Comparison of ENCODE assay signal across 12 cellular contexts in the genomic region with DNA sequence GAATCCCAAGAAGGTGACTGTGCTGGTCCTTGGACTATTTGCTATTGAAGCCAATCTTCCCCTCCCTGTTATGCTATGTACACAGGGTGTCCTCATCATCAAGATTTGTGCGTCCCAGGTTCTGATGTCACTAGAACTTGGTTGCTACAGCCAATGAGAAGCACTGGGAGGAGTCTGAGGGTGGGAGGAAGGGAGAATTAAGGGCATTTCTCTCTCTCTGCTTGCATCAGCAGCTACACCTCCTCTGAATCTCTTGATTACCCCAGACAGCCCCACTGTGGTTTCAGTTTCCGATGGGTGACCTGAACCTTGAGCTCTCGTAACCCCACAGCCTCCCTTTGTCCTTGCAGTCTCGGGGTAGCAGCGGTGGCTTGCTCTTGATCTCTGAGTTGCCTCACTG.
DNase-seq lines count a peak whose midpoint lies in the region; ATAC-seq and TF ChIP-seq lines count a peak whose summit lies in the region.
"Had no signal": no experiment of that assay in that cellular context is flagged by ENCODE, and none has a peak within 500 bp of the region (broad histone marks: within the 10 kb centered on the region; RNA-seq: fewer than 3 reads in every experiment).

No MANE protein-coding gene starts in this region.

- TF ChIP-seq CTCF in WTC11 (IDR thresholded peaks at IDR 0.05): no peak

- no peaks in the 10 kb centered on the region for H3K27me3 Mint-ChIP-seq in activated naive CD4-positive, alpha-beta T cell treated with anti-CD3 and anti-CD28 coated beads for 36 hours (ENCODE audit: low read depth)
- H3K27me3 Mint-ChIP-seq in activated CD4-positive, alpha-beta T cell treated with anti-CD3 and anti-CD28 coated beads, Interleukin-2, amount 10 ng/mL, durations not matched to agents 24 days and 14 days: no peaks in the 10 kb centered on the region
- no peaks in the 10 kb centered on the region for H3K27me3 Mint-ChIP-seq in stimulated activated naive B cell treated with anti-CD40 and anti-IgM and Interleukin-4, amounts not matched to agents 10 μg/mL and 1 μg/mL and 100 μg/mL, for 72 hours
- H3K27me3 Mint-ChIP-seq in WTC11 (ENCODE audit: low read depth): no peaks in the 10 kb centered on the region
- H3K27me3 Mint-ChIP-seq: stimulated activated naive CD8-positive, alpha-beta T cell treated with anti-CD3 and anti-CD28 coated beads, Interleukin-15, Interleukin-2, amounts not matched to agents 100 ng/mL and 50 ng/mL, for 24 hours had no signal

- H3K4me3 Mint-ChIP-seq in activated naive CD4-positive, alpha-beta T cell treated with anti-CD3 and anti-CD28 coated beads for 36 hours: no peak overlapping the region
- H3K4me3 Mint-ChIP-seq in activated CD4-positive, alpha-beta T cell treated with anti-CD3 and anti-CD28 coated beads, Interleukin-2, amount 10 ng/mL, durations not matched to agents 24 days and 14 days: no peak overlapping the region
- no peak overlapping the region for H3K4me3 Mint-ChIP-seq in stimulated activated naive B cell treated with anti-CD40 and anti-IgM and Interleukin-4, amounts not matched to agents 10 μg/mL and 1 μg/mL and 100 μg/mL, for 72 hours
- no peak overlapping the region for H3K4me3 Mint-ChIP-seq in WTC11
- H3K4me3 Mint-ChIP-seq: stimulated activated naive CD8-positive, alpha-beta T cell treated with anti-CD3 and anti-CD28 coated beads, Interleukin-15, Interleukin-2, amounts not matched to agents 100 ng/mL and 50 ng/mL, for 24 hours had no signal

- H3K36me3 Mint-ChIP-seq in activated naive CD4-positive, alpha-beta T cell treated with anti-CD3 and anti-CD28 coated beads for 36 hours (ENCODE audit: low read depth): no peaks in the 10 kb centered on the region
- H3K36me3 Mint-ChIP-seq in activated CD4-positive, alpha-beta T cell treated with anti-CD3 and anti-CD28 coated beads, Interleukin-2, amount 10 ng/mL, durations not matched to agents 24 days and 14 days (ENCODE audit: low read depth): no peaks in the 10 kb centered on the region
- H3K36me3 Mint-ChIP-seq in stimulated activated naive B cell treated with anti-CD40 and anti-IgM and Interleukin-4, amounts not matched to agents 10 μg/mL and 1 μg/mL and 100 μg/mL, for 72 hours: no peaks in the 10 kb centered on the region
- H3K36me3 Mint-ChIP-seq in WTC11: 0 out of 2 replicates have a peak, but pooled peaks cover 3% of the 10 kb centered on the region

- no peaks in the 10 kb centered on the region for H3K9me3 Mint-ChIP-seq in activated naive CD4-positive, alpha-beta T cell treated with anti-CD3 and anti-CD28 coated beads for 36 hours
- no peaks in the 10 kb centered on the region for H3K9me3 Mint-ChIP-seq in activated CD4-positive, alpha-beta T cell treated with anti-CD3 and anti-CD28 coated beads, Interleukin-2, amount 10 ng/mL, durations not matched to agents 24 days and 14 days
- H3K9me3 Mint-ChIP-seq in stimulated activated naive B cell treated with anti-CD40 and anti-IgM and Interleukin-4, amounts not matched to agents 10 μg/mL and 1 μg/mL and 100 μg/mL, for 72 hours: peaks cover 0 to 4% of the 10 kb centered on the region in 2 donors
- peaks cover 7% of the 10 kb centered on the region for H3K9me3 Mint-ChIP-seq in WTC11
- H3K9me3 Mint-ChIP-seq: stimulated activated naive CD8-positive, alpha-beta T cell treated with anti-CD3 and anti-CD28 coated beads, Interleukin-15, Interleukin-2, amounts not matched to agents 100 ng/mL and 50 ng/mL, for 24 hours had no signal

- POLR2A ChIA-PET in WTC11 (lab: Charles Lee): no interaction called here

- intact Hi-C loops in activated naive CD4-positive, alpha-beta T cell treated with anti-CD3 and anti-CD28 coated beads for 36 hours (cut with micrococcal nuclease): no loop called here
- intact Hi-C loops in activated CD4-positive, alpha-beta T cell treated with anti-CD3 and anti-CD28 coated beads, Interleukin-2, amount 10 ng/mL, durations not matched to agents 24 days and 14 days (cut with micrococcal nuclease): loop anchor here (10.0 kb wide), 1 partner anchor 99 kb away; no protein-coding TSS in a partner anchor

- CTCF ChIA-PET in activated naive CD4-positive, alpha-beta T cell treated with anti-CD3 and anti-CD28 coated beads for 36 hours (lab: Charles Lee): interaction anchor here (0.5 to 2.2 kb wide), 4 partner anchors 65 to 1020 kb away, joined by 3 to 8 read pairs (median 4); no protein-coding TSS in a partner anchor
- CTCF ChIA-PET in WTC11 (lab: Charles Lee): interaction anchor here (0.6 to 2.6 kb wide), 2 partner anchors 226 to 285 kb away, joined by 4 to 7 read pairs; no protein-coding TSS in a partner anchor

- H3K27ac Mint-ChIP-seq in activated naive CD4-positive, alpha-beta T cell treated with anti-CD3 and anti-CD28 coated beads for 36 hours: no peak overlapping the region
- H3K27ac Mint-ChIP-seq in activated CD4-positive, alpha-beta T cell treated with anti-CD3 and anti-CD28 coated beads, Interleukin-2, amount 10 ng/mL, durations not matched to agents 24 days and 14 days: no peak overlapping the region
- no peak overlapping the region for H3K27ac Mint-ChIP-seq in stimulated activated naive B cell treated with anti-CD40 and anti-IgM and Interleukin-4, amounts not matched to agents 10 μg/mL and 1 μg/mL and 100 μg/mL, for 72 hours
- no peak overlapping the region for H3K27ac Mint-ChIP-seq in WTC11
- H3K27ac Mint-ChIP-seq: stimulated activated naive CD8-positive, alpha-beta T cell treated with anti-CD3 and anti-CD28 coated beads, Interleukin-15, Interleukin-2, amounts not matched to agents 100 ng/mL and 50 ng/mL, for 24 hours had no signal

- peaks cover 13% of the 10 kb centered on the region for H3K4me1 Mint-ChIP-seq in activated naive CD4-positive, alpha-beta T cell treated with anti-CD3 and anti-CD28 coated beads for 36 hours (ENCODE audit: low read depth)
- H3K4me1 Mint-ChIP-seq in activated CD4-positive, alpha-beta T cell treated with anti-CD3 and anti-CD28 coated beads, Interleukin-2, amount 10 ng/mL, durations not matched to agents 24 days and 14 days: peaks cover 13% of the 10 kb centered on the region
- no peaks in the 10 kb centered on the region for H3K4me1 Mint-ChIP-seq in stimulated activated naive B cell treated with anti-CD40 and anti-IgM and Interleukin-4, amounts not matched to agents 10 μg/mL and 1 μg/mL and 100 μg/mL, for 72 hours
- peaks cover 17% of the 10 kb centered on the region for H3K4me1 Mint-ChIP-seq in WTC11

- ATAC-seq in HG02840 (IDR thresholded peaks at IDR 0.05; ENCODE audit: low FRiP score, unreplicated experiment) (peak; percentile 68), WTC11 (no peak)
- peak; percentile 27 to 60 for ATAC-seq in stimulated activated naive B cell treated with anti-CD40 and anti-IgM and Interleukin-4, amounts not matched to agents 10 μg/mL and 1 μg/mL and 100 μg/mL, for 72 hours (replicated peaks)
- ATAC-seq: SK-N-SH treated with all-trans-retinoic acid at 6 μM for 48 hours had no signal

- DNase-seq in activated naive CD4-positive, alpha-beta T cell treated with anti-CD3 and anti-CD28 coated beads for 36 hours: peak; percentile 30
- DNase-seq in activated naive CD4-positive, alpha-beta T cell treated with anti-CD3 and anti-CD28 coated beads, Interleukin-2, amount 50 U/mL, for 16 hours: no peak
- DNase-seq in activated CD4-positive, alpha-beta T cell treated with anti-CD3 and anti-CD28 coated beads, Interleukin-2, amount 10 ng/mL, durations not matched to agents 24 days and 14 days: peak; percentile 66
- no peak for DNase-seq in stimulated activated naive B cell treated with anti-CD40 and anti-IgM and Interleukin-4, amounts not matched to agents 10 μg/mL and 1 μg/mL and 100 μg/mL, for 72 hours
- DNase-seq in WTC11 (ENCODE audit: low spot score): no peak
- DNase-seq in NCI-H446 treated with DMSO at 0.1 percent for 48 hours (lab: John Stamatoyannopoulos, UW): no peak
- DNase-seq in SHP77 (lab: John Stamatoyannopoulos, UW): no peak
- DNase-seq: activated gamma-delta T cell treated with Interleukin-2 at 50 U/mL for 16 hours, NCI-H146 had no signal

TF ChIP-seq in WTC11, 78 proteins besides CTCF, POLR2A, EP300 and RAD21 (continues in another document):
- TF ChIP-seq, protein P1, sequence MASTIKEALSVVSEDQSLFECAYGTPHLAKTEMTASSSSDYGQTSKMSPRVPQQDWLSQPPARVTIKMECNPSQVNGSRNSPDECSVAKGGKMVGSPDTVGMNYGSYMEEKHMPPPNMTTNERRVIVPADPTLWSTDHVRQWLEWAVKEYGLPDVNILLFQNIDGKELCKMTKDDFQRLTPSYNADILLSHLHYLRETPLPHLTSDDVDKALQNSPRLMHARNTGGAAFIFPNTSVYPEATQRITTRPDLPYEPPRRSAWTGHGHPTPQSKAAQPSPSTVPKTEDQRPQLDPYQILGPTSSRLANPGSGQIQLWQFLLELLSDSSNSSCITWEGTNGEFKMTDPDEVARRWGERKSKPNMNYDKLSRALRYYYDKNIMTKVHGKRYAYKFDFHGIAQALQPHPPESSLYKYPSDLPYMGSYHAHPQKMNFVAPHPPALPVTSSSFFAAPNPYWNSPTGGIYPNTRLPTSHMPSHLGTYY (CRISPR knock-in tag; IDR thresholded peaks at IDR 0.05): no peak
- TF ChIP-seq, protein P2, sequence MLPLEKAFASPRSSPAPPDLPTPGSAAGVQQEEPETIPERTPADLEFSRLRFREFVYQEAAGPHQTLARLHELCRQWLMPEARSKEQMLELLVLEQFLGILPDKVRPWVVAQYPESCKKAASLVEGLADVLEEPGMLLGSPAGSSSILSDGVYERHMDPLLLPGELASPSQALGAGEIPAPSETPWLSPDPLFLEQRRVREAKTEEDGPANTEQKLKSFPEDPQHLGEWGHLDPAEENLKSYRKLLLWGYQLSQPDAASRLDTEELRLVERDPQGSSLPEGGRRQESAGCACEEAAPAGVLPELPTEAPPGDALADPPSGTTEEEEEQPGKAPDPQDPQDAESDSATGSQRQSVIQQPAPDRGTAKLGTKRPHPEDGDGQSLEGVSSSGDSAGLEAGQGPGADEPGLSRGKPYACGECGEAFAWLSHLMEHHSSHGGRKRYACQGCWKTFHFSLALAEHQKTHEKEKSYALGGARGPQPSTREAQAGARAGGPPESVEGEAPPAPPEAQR (CRISPR knock-in tag; IDR thresholded peaks at IDR 0.05): no peak
- TF ChIP-seq, protein P3, sequence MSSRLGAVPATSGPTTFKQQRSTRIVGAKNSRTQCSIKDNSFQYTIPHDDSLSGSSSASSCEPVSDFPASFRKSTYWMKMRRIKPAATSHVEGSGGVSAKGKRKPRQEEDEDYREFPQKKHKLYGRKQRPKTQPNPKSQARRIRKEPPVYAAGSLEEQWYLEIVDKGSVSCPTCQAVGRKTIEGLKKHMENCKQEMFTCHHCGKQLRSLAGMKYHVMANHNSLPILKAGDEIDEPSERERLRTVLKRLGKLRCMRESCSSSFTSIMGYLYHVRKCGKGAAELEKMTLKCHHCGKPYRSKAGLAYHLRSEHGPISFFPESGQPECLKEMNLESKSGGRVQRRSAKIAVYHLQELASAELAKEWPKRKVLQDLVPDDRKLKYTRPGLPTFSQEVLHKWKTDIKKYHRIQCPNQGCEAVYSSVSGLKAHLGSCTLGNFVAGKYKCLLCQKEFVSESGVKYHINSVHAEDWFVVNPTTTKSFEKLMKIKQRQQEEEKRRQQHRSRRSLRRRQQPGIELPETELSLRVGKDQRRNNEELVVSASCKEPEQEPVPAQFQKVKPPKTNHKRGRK (CRISPR knock-in tag; IDR thresholded peaks at IDR 0.05; ENCODE audit: borderline replicate concordance): no peak

Comparison
In these comparisons a context has a peak if more than half of its experiments do, and no peak if none do; other contexts are left out.
1. DNase-seq: peak in activated naive CD4-positive, alpha-beta T cell treated with anti-CD3 and anti-CD28 coated beads for 36 hours (single experiment) and activated CD4-positive, alpha-beta T cell treated with anti-CD3 and anti-CD28 coated beads, Interleukin-2, amount 10 ng/mL, durations not matched to agents 24 days and 14 days (single experiment); none in activated naive CD4-positive, alpha-beta T cell treated with anti-CD3 and anti-CD28 coated beads, Interleukin-2, amount 50 U/mL, for 16 hours (single experiment), stimulated activated naive B cell treated with anti-CD40 and anti-IgM and Interleukin-4, amounts not matched to agents 10 μg/mL and 1 μg/mL and 100 μg/mL, for 72 hours (single experiment), WTC11 (single experiment), NCI-H446 treated with DMSO at 0.1 percent for 48 hours (single experiment) and SHP77 (0 of 2).